Comparison of ENCODE assay signal across 1 cellular context in the genomic region with DNA sequence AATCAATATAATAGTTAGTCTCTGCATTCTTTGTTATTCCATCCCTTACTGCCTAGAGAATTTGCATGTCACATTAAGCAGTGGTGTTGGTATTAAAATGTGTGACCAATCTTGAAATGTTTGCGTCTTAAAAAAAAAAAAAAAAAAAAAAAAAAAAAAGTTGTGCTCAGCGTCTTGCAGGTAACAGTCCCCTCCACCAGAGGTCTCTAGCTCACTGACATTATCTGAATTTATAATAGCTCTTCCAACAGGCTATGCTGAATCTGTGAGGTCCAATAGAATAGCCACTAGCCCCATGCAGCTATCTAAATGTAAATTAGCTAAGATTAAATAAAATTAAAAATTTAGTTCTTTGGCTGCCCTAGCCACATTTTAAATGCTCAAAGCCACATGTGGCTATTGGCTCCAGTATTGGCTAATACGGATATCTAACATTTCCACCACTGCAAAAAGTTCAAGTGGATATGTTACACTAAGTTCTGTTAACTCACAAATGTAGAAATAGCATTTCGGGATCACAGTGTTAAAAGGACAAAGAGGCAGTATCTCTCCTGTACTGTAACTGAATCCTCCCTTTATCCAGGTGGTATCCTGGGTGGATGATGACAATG.
A peak's percentile ranks its signal among the peaks of the same experiment; 100 is the strongest.
TF ChIP-seq lines count a peak whose summit lies in the region.

No MANE protein-coding gene starts in this region.

TF ChIP-seq in HepG2, 621 proteins besides CTCF, POLR2A, EP300 and RAD21 (continued from another document):
- TF ChIP-seq, protein P1, sequence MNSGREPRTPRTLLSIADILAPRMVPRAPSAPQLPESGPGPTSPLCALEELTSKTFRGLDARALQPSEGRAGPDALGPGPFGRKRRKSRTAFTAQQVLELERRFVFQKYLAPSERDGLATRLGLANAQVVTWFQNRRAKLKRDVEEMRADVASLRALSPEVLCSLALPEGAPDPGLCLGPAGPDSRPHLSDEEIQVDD (CRISPR knock-in tag; IDR thresholded peaks at IDR 0.05; ENCODE audit: borderline replicate concordance) = no peak
- TF ChIP-seq, protein P2, sequence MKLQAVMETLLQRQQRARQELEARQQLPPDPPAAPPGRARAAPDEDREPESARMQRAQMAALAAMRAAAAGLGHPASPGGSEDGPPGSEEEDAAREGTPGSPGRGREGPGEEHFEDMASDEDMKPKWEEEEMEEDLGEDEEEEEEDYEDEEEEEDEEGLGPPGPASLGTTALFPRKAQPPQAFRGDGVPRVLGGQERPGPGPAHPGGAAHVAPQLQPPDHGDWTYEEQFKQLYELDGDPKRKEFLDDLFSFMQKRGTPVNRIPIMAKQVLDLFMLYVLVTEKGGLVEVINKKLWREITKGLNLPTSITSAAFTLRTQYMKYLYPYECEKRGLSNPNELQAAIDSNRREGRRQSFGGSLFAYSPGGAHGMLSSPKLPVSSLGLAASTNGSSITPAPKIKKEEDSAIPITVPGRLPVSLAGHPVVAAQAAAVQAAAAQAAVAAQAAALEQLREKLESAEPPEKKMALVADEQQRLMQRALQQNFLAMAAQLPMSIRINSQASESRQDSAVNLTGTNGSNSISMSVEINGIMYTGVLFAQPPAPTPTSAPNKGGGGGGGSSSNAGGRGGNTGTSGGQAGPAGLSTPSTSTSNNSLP (IDR thresholded peaks at IDR 0.05; ENCODE audit: low read depth, low read length) = peak; percentile 76
- no peak for TF ChIP-seq GATAD1 (CRISPR knock-in tag; IDR thresholded peaks at IDR 0.05)
- TF ChIP-seq, protein P3, sequence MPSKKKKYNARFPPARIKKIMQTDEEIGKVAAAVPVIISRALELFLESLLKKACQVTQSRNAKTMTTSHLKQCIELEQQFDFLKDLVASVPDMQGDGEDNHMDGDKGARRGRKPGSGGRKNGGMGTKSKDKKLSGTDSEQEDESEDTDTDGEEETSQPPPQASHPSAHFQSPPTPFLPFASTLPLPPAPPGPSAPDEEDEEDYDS (CRISPR knock-in tag; IDR thresholded peaks at IDR 0.05) = no peak
- no peak for TF ChIP-seq NONO (IDR thresholded peaks at IDR 0.05)
- TF ChIP-seq NONO (CRISPR knock-in tag; conservative IDR thresholded peaks at IDR 0.05) = 0 out of 2 replicates have a peak, but pooled peaks have one; percentile 26
- TF ChIP-seq ISL2 (CRISPR knock-in tag; IDR thresholded peaks at IDR 0.05) = 0 out of 2 replicates have a peak, but pooled peaks have one; percentile 20
- no peak for TF ChIP-seq PHF5A (CRISPR knock-in tag; IDR thresholded peaks at IDR 0.05; ENCODE audit: low read depth, unreplicated experiment)
- 0 out of 2 replicates have a peak, but pooled peaks have one; percentile 16 for TF ChIP-seq FOXK1 (CRISPR knock-in tag; IDR thresholded peaks at IDR 0.05; ENCODE audit: borderline replicate concordance, low read depth)
- TF ChIP-seq, protein P4, sequence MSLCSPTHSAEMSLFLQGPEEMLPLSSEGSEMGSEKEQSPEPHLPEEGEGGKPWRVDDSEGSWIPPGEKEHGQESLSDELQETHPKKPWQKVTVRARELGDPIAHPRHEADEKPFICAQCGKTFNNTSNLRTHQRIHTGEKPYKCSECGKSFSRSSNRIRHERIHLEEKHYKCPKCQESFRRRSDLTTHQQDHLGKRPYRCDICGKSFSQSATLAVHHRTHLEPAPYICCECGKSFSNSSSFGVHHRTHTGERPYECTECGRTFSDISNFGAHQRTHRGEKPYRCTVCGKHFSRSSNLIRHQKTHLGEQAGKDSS (CRISPR knock-in tag; IDR thresholded peaks at IDR 0.05; ENCODE audit: borderline replicate concordance, low read depth) = no peak
- 0 out of 2 replicates have a peak, but pooled peaks have one; percentile 31 for TF ChIP-seq NCOA2 (CRISPR knock-in tag; IDR thresholded peaks at IDR 0.05)
- TF ChIP-seq ZNF207 (IDR thresholded peaks at IDR 0.05; ENCODE audit: borderline replicate concordance) = no peak
- TF ChIP-seq, protein P5, sequence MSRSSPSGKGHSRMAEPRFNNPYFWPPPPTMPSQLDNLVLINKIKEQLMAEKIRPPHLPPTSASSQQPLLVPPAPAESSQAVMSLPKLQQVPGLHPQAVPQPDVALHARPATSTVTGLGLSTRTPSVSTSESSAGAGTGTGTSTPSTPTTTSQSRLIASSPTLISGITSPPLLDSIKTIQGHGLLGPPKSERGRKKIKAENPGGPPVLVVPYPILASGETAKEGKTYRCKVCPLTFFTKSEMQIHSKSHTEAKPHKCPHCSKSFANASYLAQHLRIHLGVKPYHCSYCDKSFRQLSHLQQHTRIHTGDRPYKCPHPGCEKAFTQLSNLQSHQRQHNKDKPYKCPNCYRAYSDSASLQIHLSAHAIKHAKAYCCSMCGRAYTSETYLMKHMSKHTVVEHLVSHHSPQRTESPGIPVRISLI (CRISPR knock-in tag; IDR thresholded peaks at IDR 0.05; ENCODE audit: borderline replicate concordance) = peak; percentile 96
- TF ChIP-seq, protein P6, sequence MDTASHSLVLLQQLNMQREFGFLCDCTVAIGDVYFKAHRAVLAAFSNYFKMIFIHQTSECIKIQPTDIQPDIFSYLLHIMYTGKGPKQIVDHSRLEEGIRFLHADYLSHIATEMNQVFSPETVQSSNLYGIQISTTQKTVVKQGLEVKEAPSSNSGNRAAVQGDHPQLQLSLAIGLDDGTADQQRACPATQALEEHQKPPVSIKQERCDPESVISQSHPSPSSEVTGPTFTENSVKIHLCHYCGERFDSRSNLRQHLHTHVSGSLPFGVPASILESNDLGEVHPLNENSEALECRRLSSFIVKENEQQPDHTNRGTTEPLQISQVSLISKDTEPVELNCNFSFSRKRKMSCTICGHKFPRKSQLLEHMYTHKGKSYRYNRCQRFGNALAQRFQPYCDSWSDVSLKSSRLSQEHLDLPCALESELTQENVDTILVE (CRISPR knock-in tag; IDR thresholded peaks at IDR 0.05) = peak; percentile 63; the same call in 1 of the 2 replicates
- TF ChIP-seq SMC3 (IDR thresholded peaks at IDR 0.05; ENCODE audit: low read length) = peak; percentile 88
- peak; percentile 68 for TF ChIP-seq STAG1 (CRISPR knock-in tag; IDR thresholded peaks at IDR 0.05)
- 0 out of 2 replicates have a peak, but pooled peaks have one; percentile 27 for TF ChIP-seq RXRB (CRISPR knock-in tag; IDR thresholded peaks at IDR 0.05; ENCODE audit: borderline replicate concordance)
- TF ChIP-seq XRCC5 (optimal IDR thresholded peaks at IDR 0.05; ENCODE audit: low read length) = peak; percentile 56
- no peak for TF ChIP-seq ZNF260 (CRISPR knock-in tag; IDR thresholded peaks at IDR 0.05; ENCODE audit: borderline replicate concordance, low read depth)
